Comparison of ENCODE assay signal across 20 cellular contexts in the genomic region with DNA sequence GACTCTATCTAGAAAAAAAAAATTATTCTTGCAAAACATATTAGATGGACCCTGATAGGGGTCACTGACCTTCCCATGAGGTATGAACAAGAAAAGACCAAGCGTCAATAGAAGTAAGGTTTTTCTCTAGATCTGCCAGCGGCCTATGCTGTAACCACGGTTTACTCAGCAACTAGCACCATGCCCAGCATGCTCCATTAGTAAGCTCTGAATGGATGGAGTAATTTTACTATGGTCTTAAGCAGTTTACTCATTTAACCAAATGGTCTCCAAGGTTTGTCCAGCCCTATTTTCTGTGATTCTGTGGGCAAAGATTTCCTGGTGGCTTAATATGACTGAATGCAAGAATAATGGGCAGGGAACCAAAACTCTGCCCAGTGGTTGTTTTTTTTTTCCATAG.
"Had no signal": no experiment of that assay in that cellular context is flagged by ENCODE, and none has a peak within 500 bp of the region (broad histone marks: within the 10 kb centered on the region; RNA-seq: fewer than 3 reads in every experiment).

No MANE protein-coding gene starts in this region.

- H3K4me1 ChIP-seq: psoas muscle, tibial nerve, upper lobe of right lung had no signal

- H3K4me3 Mint-ChIP-seq: nephron; stimulated activated naive B cell treated with anti-CD40 and anti-IgM and Interleukin-4, amounts not matched to agents 10 μg/mL and 1 μg/mL and 100 μg/mL, for 72 hours; stimulated activated naive CD8-positive, alpha-beta T cell treated with anti-CD3 and anti-CD28 coated beads, Interleukin-15, amount 100 ng/mL, for 72 hours had no signal

- H3K27me3 ChIP-seq: heart left ventricle, spleen, testis, tibial nerve, upper lobe of right lung had no signal

- H3K9me3 ChIP-seq: psoas muscle, spleen, testis, tibial nerve, upper lobe of right lung had no signal

- H3K27ac Mint-ChIP-seq: naive B cell; nephron; stimulated activated naive B cell treated with anti-CD40 and anti-IgM and Interleukin-4, amounts not matched to agents 10 μg/mL and 1 μg/mL and 100 μg/mL, for 72 hours; stimulated activated naive CD8-positive, alpha-beta T cell treated with anti-CD3 and anti-CD28 coated beads, Interleukin-15, amount 100 ng/mL, for 72 hours had no signal

- H3K4me3 ChIP-seq: heart left ventricle, psoas muscle, spleen, testis, tibial nerve, upper lobe of right lung had no signal

- H3K9me3 Mint-ChIP-seq: stimulated activated naive CD8-positive, alpha-beta T cell treated with anti-CD3 and anti-CD28 coated beads, Interleukin-15, amount 100 ng/mL, for 72 hours had no signal

- H3K27ac ChIP-seq: heart left ventricle, psoas muscle, spleen, testis, tibial nerve, upper lobe of right lung had no signal

- ATAC-seq: heart left ventricle; psoas muscle; sciatic nerve; stimulated activated naive B cell treated with anti-CD40 and anti-IgM and Interleukin-4, amounts not matched to agents 10 μg/mL and 1 μg/mL and 100 μg/mL, for 72 hours; stimulated activated naive CD8-positive, alpha-beta T cell treated with anti-CD3 and anti-CD28 coated beads, Interleukin-15, amount 100 ng/mL, for 72 hours; upper lobe of right lung had no signal

- H3K4me1 Mint-ChIP-seq: naive B cell, nephron had no signal

- DNase-seq: dermis blood vessel endothelial cell; effector CD4-positive, alpha-beta T cell; foreskin melanocyte; heart left ventricle; hippocampal formation; mesendoderm; naive B cell; occipital lobe; psoas muscle; spleen; stimulated activated CD4-positive, alpha-beta T cell treated with anti-CD3 and anti-CD28 coated beads, Interleukin-15, amount 100 ng/mL, for 24 hours; stimulated activated CD4-positive, alpha-beta T cell treated with anti-CD3 and anti-CD28 coated beads, Interleukin-1b, Interleukin-23, amount 100 ng/mL, for 48 hours; stimulated activated CD4-positive, alpha-beta T cell treated with anti-CD3 and anti-CD28 coated beads, Interleukin-4, amount 100 ng/mL, for 24 hours; stimulated activated naive B cell treated with anti-CD40 and anti-IgM and Interleukin-4, amounts not matched to agents 10 μg/mL and 1 μg/mL and 100 μg/mL, for 72 hours; stimulated activated naive CD8-positive, alpha-beta T cell treated with anti-CD3 and anti-CD28 coated beads, Interleukin-15, amount 100 ng/mL, for 72 hours; testis; upper lobe of right lung had no signal

- H3K36me3 ChIP-seq: heart left ventricle, spleen, tibial nerve, upper lobe of right lung had no signal
